Comparison of ENCODE assay signal across 27 cellular contexts in genomic region chr15:41836072-41836471, GRCh38.
"Had no signal": no experiment of that assay in that cellular context is flagged by ENCODE, and none has a peak within 500 bp of the region (broad histone marks: within the 10 kb centered on the region; RNA-seq: fewer than 3 reads in every experiment).

No MANE protein-coding gene starts in this region.

- ATAC-seq: activated CD8-positive, alpha-beta T cell treated with anti-CD3 and anti-CD28 coated beads for 36 hours; activated T-cell treated with anti-CD3 and anti-CD28 coated beads, Interleukin-2, amount 50 U/mL, for 72 hours; Panc1; T-cell had no signal

- H3K27ac ChIP-seq: WERI-Rb-1 had no signal

- H3K9me3 ChIP-seq: breast epithelium had no signal

- H3K36me3 ChIP-seq: breast epithelium had no signal

- DNase-seq: activated CD4-positive, alpha-beta T cell treated with anti-CD3 and anti-CD28 coated beads for 4 hours; activated CD8-positive, alpha-beta memory T cell treated with anti-CD3 and anti-CD28 coated beads, Interleukin-2, amount 50 U/mL, for 4 hours; activated CD8-positive, alpha-beta T cell treated with anti-CD3 and anti-CD28 coated beads for 36 hours; activated naive CD4-positive, alpha-beta T cell treated with anti-CD3 and anti-CD28 coated beads, Interleukin-2, amount 50 U/mL, for 16 hours; activated T-cell treated with anti-CD3 and anti-CD28 coated beads, Interleukin-2, amount 50 U/mL, for 72 hours; aorta; caudate nucleus; Kasumi-1; KBM-7; NCI-H1092; NCI-H1417; NCI-H1930; NCI-H2171; NCI-H2227 treated with DMSO at 0.1 percent for 48 hours; NCI-H446 treated with DMSO at 0.1 percent for 48 hours; NCI-H524 treated with DMSO at 0.1 percent for 48 hours; NCI-H774; NK-92 treated with Interleukin-12 subunit alpha and Interleukin-12 subunit beta, amount 100 ng/mL, for 24 hours; OCI-M1; RPMI8226; SHP77; T-cell; T-helper 2 cell; T1000; WERI-Rb-1 had no signal

- H3K9me3 Mint-ChIP-seq: activated CD8-positive, alpha-beta T cell treated with anti-CD3 and anti-CD28 coated beads for 36 hours; activated T-cell treated with anti-CD3 and anti-CD28 coated beads, Interleukin-2, amount 50 U/mL, for 72 hours; T-cell had no signal

- H3K4me3 ChIP-seq: breast epithelium had no signal

- H3K27me3 Mint-ChIP-seq: activated CD8-positive, alpha-beta T cell treated with anti-CD3 and anti-CD28 coated beads for 36 hours; T-cell had no signal

- H3K4me3 Mint-ChIP-seq: activated CD8-positive, alpha-beta T cell treated with anti-CD3 and anti-CD28 coated beads for 36 hours; activated T-cell treated with anti-CD3 and anti-CD28 coated beads, Interleukin-2, amount 50 U/mL, for 72 hours; T-cell had no signal

- H3K27me3 ChIP-seq: breast epithelium had no signal

- H3K27ac Mint-ChIP-seq: activated CD8-positive, alpha-beta T cell treated with anti-CD3 and anti-CD28 coated beads for 36 hours; activated T-cell treated with anti-CD3 and anti-CD28 coated beads, Interleukin-2, amount 50 U/mL, for 72 hours; T-cell had no signal
